ENCODE assay signal across 1 cellular context in genomic region chr14:55580401-55581010, GRCh38.
A peak's percentile ranks its signal among the peaks of the same experiment; 100 is the strongest.
TF ChIP-seq lines count a peak whose summit lies in the region.

No MANE protein-coding gene starts in this region.

TF ChIP-seq in HepG2, 621 proteins besides CTCF, POLR2A, EP300 and RAD21 (continued from another document and continues in another):
- TF ChIP-seq ZNF609 (CRISPR knock-in tag; IDR thresholded peaks at IDR 0.05; ENCODE audit: borderline replicate concordance), result no peak; the same call in 1 of the 2 replicates
- no peak for TF ChIP-seq ZNF782 (CRISPR knock-in tag; IDR thresholded peaks at IDR 0.05; ENCODE audit: borderline replicate concordance)
- no peak for TF ChIP-seq HNF1A (IDR thresholded peaks at IDR 0.05; ENCODE audit: low read depth)
- no peak for TF ChIP-seq HNF1A (CRISPR knock-in tag; IDR thresholded peaks at IDR 0.05; ENCODE audit: borderline replicate concordance)
- TF ChIP-seq ZNF580 (CRISPR knock-in tag; IDR thresholded peaks at IDR 0.05; ENCODE audit: borderline replicate concordance, low read depth), result no peak
- TF ChIP-seq LRRFIP1 (CRISPR knock-in tag; conservative IDR thresholded peaks at IDR 0.05), result no peak
- TF ChIP-seq RBFOX2 (IDR thresholded peaks at IDR 0.05; ENCODE audit: low read depth, low read length), result peak; percentile 68
- 0 out of 2 replicates have a peak, but pooled peaks have one; percentile 44 for TF ChIP-seq MAFG (CRISPR knock-in tag; IDR thresholded peaks at IDR 0.05)
- no peak for TF ChIP-seq EEA1 (CRISPR knock-in tag; IDR thresholded peaks at IDR 0.05; ENCODE audit: borderline replicate concordance)
- TF ChIP-seq MNT (IDR thresholded peaks at IDR 0.05), result no peak
- TF ChIP-seq HCFC1 (IDR thresholded peaks at IDR 0.05; ENCODE audit: low read depth, low read length), result no peak
- no peak for TF ChIP-seq ZNF605 (CRISPR knock-in tag; IDR thresholded peaks at IDR 0.05)
- TF ChIP-seq ZFY (CRISPR knock-in tag; IDR thresholded peaks at IDR 0.05), result peak; percentile 54
- no peak for TF ChIP-seq ZNF264 (CRISPR knock-in tag; IDR thresholded peaks at IDR 0.05)
- TF ChIP-seq ZBTB8A (CRISPR knock-in tag; IDR thresholded peaks at IDR 0.05; ENCODE audit: borderline replicate concordance, low read depth), result no peak
- no peak for TF ChIP-seq HNRNPL (IDR thresholded peaks at IDR 0.05; ENCODE audit: low read depth, low read length)
- TF ChIP-seq FOXP4 (CRISPR knock-in tag; IDR thresholded peaks at IDR 0.05), result no peak
- TF ChIP-seq NFKBIZ (CRISPR knock-in tag; IDR thresholded peaks at IDR 0.05), result no peak
- peak; percentile 20; the same call in 1 of the 2 replicates for TF ChIP-seq MAX (IDR thresholded peaks at IDR 0.05)
- 0 out of 2 replicates have a peak, but pooled peaks have one; percentile 24 for TF ChIP-seq MEIS2 (CRISPR knock-in tag; IDR thresholded peaks at IDR 0.05)
- TF ChIP-seq ZSCAN9 (CRISPR knock-in tag; IDR thresholded peaks at IDR 0.05; ENCODE audit: borderline replicate concordance), result no peak
- no peak for TF ChIP-seq AHR (CRISPR knock-in tag; IDR thresholded peaks at IDR 0.05)
- TF ChIP-seq ZNF710 (CRISPR knock-in tag; IDR thresholded peaks at IDR 0.05; ENCODE audit: borderline replicate concordance), result no peak
- TF ChIP-seq PAXIP1 (CRISPR knock-in tag; conservative IDR thresholded peaks at IDR 0.05), result no peak
- TF ChIP-seq TCF7L2 (IDR thresholded peaks at IDR 0.05; ENCODE audit: low read depth, low read length), result no peak
- TF ChIP-seq CBX2 (IDR thresholded peaks at IDR 0.05; ENCODE audit: low read depth, low read length), result no peak
- no peak for TF ChIP-seq CBX2 (CRISPR knock-in tag; IDR thresholded peaks at IDR 0.05; ENCODE audit: low read depth)
- no peak for TF ChIP-seq ZNF460 (CRISPR knock-in tag; IDR thresholded peaks at IDR 0.05; ENCODE audit: borderline replicate concordance)
- TF ChIP-seq PCBP1 (IDR thresholded peaks at IDR 0.05; ENCODE audit: borderline replicate concordance, low read depth, low read length), result no peak
- TF ChIP-seq GLMP (CRISPR knock-in tag; IDR thresholded peaks at IDR 0.05; ENCODE audit: borderline replicate concordance), result no peak
- no peak for TF ChIP-seq RBAK (CRISPR knock-in tag; IDR thresholded peaks at IDR 0.05)
- no peak for TF ChIP-seq MLLT10 (CRISPR knock-in tag; IDR thresholded peaks at IDR 0.05)
- TF ChIP-seq ZNF674 (CRISPR knock-in tag; IDR thresholded peaks at IDR 0.05; ENCODE audit: low read depth), result no peak
